Comparison of ENCODE assay signal across 15 cellular contexts in genomic region chr2:237901932-237902846, GRCh38. TPM values are rescaled to one million over a fixed set of nuclear protein-coding genes. Genes with fewer than 3 reads are reported as not detected.
DNase-seq lines count a peak whose midpoint lies in the region; ATAC-seq and TF ChIP-seq lines count a peak whose summit lies in the region.
"Had no signal": no experiment of that assay in that cellular context is flagged by ENCODE, and none has a peak within 500 bp of the region (broad histone marks: within the 10 kb centered on the region; RNA-seq: fewer than 3 reads in every experiment).

No MANE protein-coding gene starts in this region.

- no peaks in the 10 kb centered on the region for H3K27me3 ChIP-seq in SK-N-SH (ENCODE audit: insufficient read depth)
- H3K27me3 ChIP-seq in Loucy (ENCODE audit: insufficient read depth, low read length, poor library complexity, severe bottlenecking), result no peaks in the 10 kb centered on the region
- no peaks in the 10 kb centered on the region for H3K27me3 ChIP-seq in endodermal cell (ENCODE audit: control insufficient read depth, insufficient read depth, low read length, poor library complexity, severe bottlenecking)
- H3K27me3 ChIP-seq in spleen (replicated peaks in 1 of 7), result no peaks in the 10 kb centered on the region
- H3K27me3 ChIP-seq: hepatocyte, Peyer's patch had no signal

- peaks cover 3% of the 10 kb centered on the region for H3K9me3 Mint-ChIP-seq in endodermal cell

- TF ChIP-seq POLR2A in spleen (IDR thresholded peaks at IDR 0.05), result no peak
- TF ChIP-seq POLR2A in erythroblast (IDR thresholded peaks at IDR 0.05; ENCODE audit: low read length), result no peak

- TF ChIP-seq RAD21 in SK-N-SH (IDR thresholded peaks at IDR 0.05; ENCODE audit: low read length), result peak; percentile 15; the same call in 1 of the 2 replicates

- H3K9ac ChIP-seq in SK-N-SH, result no peak overlapping the region
- H3K9ac ChIP-seq in Loucy (ENCODE audit: low read depth, low read length, poor library complexity, severe bottlenecking), result no peak overlapping the region
- H3K9ac ChIP-seq in endodermal cell (ENCODE audit: extremely low read depth, low read length, poor library complexity, severe bottlenecking), result no peak overlapping the region

- WGBS in SK-N-SH (ENCODE audit: low lambda C conversion rate), result 80% methylated on average over 14 of the region's 22 CpGs
- 85 to 91% methylated on average over 10 to 20 of the region's 22 CpGs for WGBS in endodermal cell (ENCODE audit: insufficient coverage in 1 of 2, insufficient read length in 1 of 2), 2 experiments
- WGBS in spleen, 5 donors, result 59 to 79% (median 69%) methylated on average over 17 to 22 of the region's 22 CpGs

- CTCF ChIA-PET in SK-N-SH (lab: Yijun Ruan, JAX), result interaction anchor here (1.0 to 1.3 kb wide), 3 partner anchors 9 to 22 kb away, joined by 3 to 6 read pairs (median 4); no protein-coding TSS in a partner anchor

- no peak overlapping the region for H3K4me2 ChIP-seq in SK-N-SH
- H3K4me2 ChIP-seq in Loucy (ENCODE audit: low read depth, low read length, poor library complexity, severe bottlenecking), result peak overlapping the region; percentile 1
- H3K4me2 ChIP-seq: hepatocyte had no signal

- no peak for TF ChIP-seq EP300 in SK-N-SH (IDR thresholded peaks at IDR 0.05; ENCODE audit: borderline replicate concordance in 1 of 2, low read depth in 1 of 2, low read length in 1 of 2)

- no peak overlapping the region for H3K27ac Mint-ChIP-seq in endodermal cell

- H3K4me1 ChIP-seq in SK-N-SH (ENCODE audit: control insufficient read depth in 1 of 2, insufficient read depth in 2 of 2, low read depth in 1 of 2, low read length in 1 of 2), result peaks cover 6 to 21% of the 10 kb centered on the region in 2 experiments; a peak in 3 of 4 replicates
- H3K4me1 ChIP-seq in Loucy (ENCODE audit: insufficient read depth, low read length, poor library complexity, severe bottlenecking), result peaks cover 51% of the 10 kb centered on the region
- no peaks in the 10 kb centered on the region for H3K4me1 ChIP-seq in endodermal cell (ENCODE audit: control insufficient read depth, insufficient read depth, low read length)
- peaks cover 0 to 47% (median 26%) of the 10 kb centered on the region in 6 donors for H3K4me1 ChIP-seq in spleen

- H3K27ac ChIP-seq in SK-N-SH (ENCODE audit: low read depth in 2 of 2, low read length in 1 of 2) (no peak overlapping the region; a peak in 1 of 4 replicates), endodermal cell (ENCODE audit: low read depth, low read length) (no peak overlapping the region), spleen (no peak overlapping the region)
- H3K27ac ChIP-seq: hepatocyte, Peyer's patch, VCaP had no signal

- H3K9me3 ChIP-seq in SK-N-SH (no peaks in the 10 kb centered on the region), Loucy (ENCODE audit: insufficient read depth, low read depth, low read length) (peaks cover 4% of the 10 kb centered on the region), endodermal cell (ENCODE audit: control insufficient read depth, low read length) (no peaks in the 10 kb centered on the region), spleen (peaks cover 0 to 5% (median 2%) of the 10 kb centered on the region in 8 donors)
- H3K9me3 ChIP-seq: mucosa of descending colon, Peyer's patch had no signal

- POLR2A ChIA-PET in SK-N-SH (lab: Yijun Ruan, JAX), result no interaction called here

- intact Hi-C loops in spleen (cut with DNase I; ENCODE audit: low total_unique reads), result no loop called here

- TF ChIP-seq CTCF in SK-N-SH (IDR thresholded peaks at IDR 0.05) (no peak), Loucy (conservative IDR thresholded peaks at IDR 0.05; ENCODE audit: low read length) (peak; percentile 49), endodermal cell (conservative IDR thresholded peaks at IDR 0.05) (peak; percentile 40), spleen (IDR thresholded peaks at IDR 0.05 in 8 of 11, conservative IDR thresholded peaks at IDR 0.05 in 3 of 11) (no peak)

- H3K79me2 ChIP-seq in SK-N-SH (ENCODE audit: insufficient read depth) (no peaks in the 10 kb centered on the region), Loucy (ENCODE audit: insufficient read depth, low read length) (no peaks in the 10 kb centered on the region)
- H3K79me2 ChIP-seq: hepatocyte had no signal

- H3K36me3 Mint-ChIP-seq in endodermal cell (ENCODE audit: low read depth), result no peaks in the 10 kb centered on the region

- H3K4me3 ChIP-seq in SK-N-SH (ENCODE audit: low read depth in 2 of 2, low read length in 1 of 2), result no peak overlapping the region
- no peak overlapping the region for H3K4me3 ChIP-seq in Loucy (ENCODE audit: low read length, poor library complexity, severe bottlenecking)
- no peak overlapping the region for H3K4me3 ChIP-seq in endodermal cell (ENCODE audit: low read length)
- H3K4me3 ChIP-seq in spleen, result no peak overlapping the region
- H3K4me3 ChIP-seq: hepatocyte, mucosa of descending colon, Peyer's patch had no signal

- no peaks in the 10 kb centered on the region for H3K4me1 Mint-ChIP-seq in endodermal cell

- DNase-seq in SK-N-SH (no peak), endodermal cell (peak; percentile 67), spleen (peak; percentile 70), erythroblast (lab: John Stamatoyannopoulos, UW) (no peak)
- DNase-seq: 8988T; effector CD4-positive, alpha-beta T cell; NCI-H2171 treated with DMSO at 0.1 percent for 48 hours had no signal

- H3K36me3 ChIP-seq in SK-N-SH (replicated peaks in 1 of 2; ENCODE audit: control insufficient read depth in 1 of 2, insufficient read depth in 2 of 2, low read length in 1 of 2) (no peaks in the 10 kb centered on the region), Loucy (ENCODE audit: insufficient read depth, low read length) (no peaks in the 10 kb centered on the region), endodermal cell (ENCODE audit: control insufficient read depth, insufficient read depth, low read length) (no peaks in the 10 kb centered on the region), spleen (no peaks in the 10 kb centered on the region)
- H3K36me3 ChIP-seq: Peyer's patch had no signal

- no peaks in the 10 kb centered on the region for H3K9me2 ChIP-seq in SK-N-SH
- no peaks in the 10 kb centered on the region for H3K9me2 ChIP-seq in Loucy (replicated peaks; ENCODE audit: low read depth, low read length)

- ATAC-seq in SK-N-SH treated with all-trans-retinoic acid at 6 μM for 48 hours (no peak), HG02642 (IDR thresholded peaks at IDR 0.05; ENCODE audit: poor library complexity, unreplicated experiment) (no peak), GM21367 (IDR thresholded peaks at IDR 0.05; ENCODE audit: unreplicated experiment) (no peak)
- ATAC-seq: mucosa of descending colon had no signal

- H3F3A ChIP-seq in SK-N-SH (replicated peaks; ENCODE audit: insufficient read depth) (no peaks in the 10 kb centered on the region), Loucy (ENCODE audit: low read depth) (0 out of 2 replicates have a peak, but pooled peaks cover 7% of the 10 kb centered on the region)

- H3K4me3 Mint-ChIP-seq in endodermal cell, result no peak overlapping the region

- H4K20me1 ChIP-seq in SK-N-SH (ENCODE audit: insufficient read depth) (no peaks in the 10 kb centered on the region), Loucy (ENCODE audit: insufficient read depth, low read length, poor library complexity, severe bottlenecking) (no peaks in the 10 kb centered on the region)

- H2AFZ ChIP-seq in SK-N-SH (ENCODE audit: low read depth), result no peak overlapping the region
- H2AFZ ChIP-seq in Loucy (ENCODE audit: low read length), result no peak overlapping the region
- H2AFZ ChIP-seq: hepatocyte had no signal

- H3K27me3 Mint-ChIP-seq in endodermal cell (ENCODE audit: insufficient read depth), result no peaks in the 10 kb centered on the region

TF ChIP-seq in SK-N-SH, 30 proteins besides CTCF, POLR2A, EP300 and RAD21:
- TF ChIP-seq TEAD4 (IDR thresholded peaks at IDR 0.05; ENCODE audit: borderline replicate concordance, insufficient read depth) (no peak), MEF2A (IDR thresholded peaks at IDR 0.05; ENCODE audit: borderline replicate concordance, low read depth) (no peak), TCF12 (IDR thresholded peaks at IDR 0.05) (no peak)
- TF ChIP-seq, protein P1, sequence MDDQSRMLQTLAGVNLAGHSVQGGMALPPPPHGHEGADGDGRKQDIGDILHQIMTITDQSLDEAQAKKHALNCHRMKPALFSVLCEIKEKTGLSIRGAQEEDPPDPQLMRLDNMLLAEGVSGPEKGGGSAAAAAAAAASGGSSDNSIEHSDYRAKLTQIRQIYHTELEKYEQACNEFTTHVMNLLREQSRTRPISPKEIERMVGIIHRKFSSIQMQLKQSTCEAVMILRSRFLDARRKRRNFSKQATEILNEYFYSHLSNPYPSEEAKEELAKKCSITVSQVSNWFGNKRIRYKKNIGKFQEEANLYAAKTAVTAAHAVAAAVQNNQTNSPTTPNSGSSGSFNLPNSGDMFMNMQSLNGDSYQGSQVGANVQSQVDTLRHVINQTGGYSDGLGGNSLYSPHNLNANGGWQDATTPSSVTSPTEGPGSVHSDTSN (IDR thresholded peaks at IDR 0.05), result no peak

TF ChIP-seq in SK-N-SH treated with all-trans-retinoic acid at 6 μM for 48 hours, 23 proteins besides CTCF, POLR2A, EP300 and RAD21 (continues in another document):
- TF ChIP-seq ZNF8 (CRISPR knock-in tag; IDR thresholded peaks at IDR 0.05) (no peak), ZNF70 (CRISPR knock-in tag; IDR thresholded peaks at IDR 0.05) (no peak)

RNA-seq across cellular contexts. Expression of gene RAMP1, which starts 42.8 kb away (rescaled TPM):
- polyA plus RNA-seq in SK-N-SH (2012; rRNA removed) (21.2 and 27.9 TPM in 2 replicates), spleen (10 to 100 TPM; 19.6 to 44.5 (median 24.5) TPM)
- 9.2 and 16.3 TPM in 2 replicates for polyA plus RNA-seq in SK-N-SH (2012; cell fraction: cytosol; rRNA removed)
- 6.3 and 8.5 TPM in 2 replicates for polyA plus RNA-seq in SK-N-SH (2012; cell fraction: nucleus; rRNA removed)
- total RNA-seq in endodermal cell (1 to 10 TPM in 1 of 2 donors, under 1 TPM in 1; 0.40 to 1.6 TPM), spleen (10 to 100 TPM in 2 of 7 donors, 1 to 10 TPM in 5; 4.5 to 11.0 (median 8.2) TPM)
- polyA plus RNA-seq in endodermal cell (2013, experiment 1 of 2), result 1.2 TPM
- 0.83 TPM for polyA plus RNA-seq in endodermal cell (2013, experiment 2 of 2)

Comparison
In these comparisons a context has a peak if more than half of its experiments do, and no peak if none do; other contexts are left out.
1. DNase-seq: peak in endodermal cell (single experiment) and spleen (single experiment); none in SK-N-SH (single experiment) and erythroblast (0 of 2).
2. CTCF ChIP-seq: peak in Loucy (single experiment) and endodermal cell (single experiment); none in SK-N-SH (single experiment) and spleen (0 of 11).